Comparison of ENCODE assay signal across 9 cellular contexts in genomic region chr10:100744980-100745881, GRCh38. TPM values are rescaled to one million over a fixed set of nuclear protein-coding genes. Genes with fewer than 3 reads are reported as not detected.
DNase-seq lines count a peak whose midpoint lies in the region; ATAC-seq, FAIRE-seq and TF ChIP-seq lines count a peak whose summit lies in the region.
"Had no signal": no experiment of that assay in that cellular context is flagged by ENCODE, and none has a peak within 500 bp of the region (broad histone marks: within the 10 kb centered on the region; RNA-seq: fewer than 3 reads in every experiment).

Gene PAX2, plus strand, starts transcription at chr10:100745582. Its CDS starts 679 bp downstream, at chr10:100746261.

- H3K4me1 ChIP-seq in A549 = peaks cover 23% of the 10 kb centered on the region
- H3K4me1 ChIP-seq in lung (ENCODE audit: control insufficient read depth in 2 of 2, insufficient read depth in 2 of 2, low read length in 2 of 2) = peaks cover 0 to 19% of the 10 kb centered on the region in 2 donors

- DNase-seq in A549 (ENCODE audit: low read depth in 1 of 2, low spot score in 1 of 2) (peak; percentile 43 to 44), GM20000 (ENCODE audit: low spot score) (peak; percentile 61), lung (ENCODE audit: low spot score) (no peak), GOT3 (lab: John Stamatoyannopoulos, UW) (no peak), middle frontal gyrus (ENCODE audit: extremely low spot score, low spot score) (no peak)
- DNase-seq in activated CD8-positive, alpha-beta memory T cell treated with anti-CD3 and anti-CD28 coated beads, Interleukin-2, amount 50 U/mL, for 48 hours = peak; percentile 62

- no peaks in the 10 kb centered on the region for H3K36me3 ChIP-seq in lung (ENCODE audit: control insufficient read depth in 2 of 2, insufficient read depth in 2 of 2, low read length in 2 of 2)

- no peak for TF ChIP-seq POLR2A in A549 (IDR thresholded peaks at IDR 0.05; ENCODE audit: low read length)

- H3K9me3 ChIP-seq in A549 = no peaks in the 10 kb centered on the region
- peaks cover 0 to 11% of the 10 kb centered on the region in 2 donors for H3K9me3 ChIP-seq in lung (ENCODE audit: control insufficient read depth in 2 of 2, insufficient read depth in 1 of 2, low read length in 1 of 2)

- peak within 1 kb of the TSS; percentile 98 for H3K4me2 ChIP-seq in A549

- no peak for FAIRE-seq in A549 (lab: Jason Lieb, UNC)

- peak within 1 kb of the TSS; percentile 50 for H3K4me3 ChIP-seq in A549
- peak within 1 kb of the TSS; percentile 2 for H3K4me3 ChIP-seq in lung

- peak; percentile 63 to 69 for ATAC-seq in A549
- no peak for ATAC-seq in lung (ENCODE audit: insufficient read depth, low FRiP score)
- no peak for ATAC-seq in HG03095 (IDR thresholded peaks at IDR 0.05; ENCODE audit: unreplicated experiment)
- ATAC-seq in HG03097 (IDR thresholded peaks at IDR 0.05; ENCODE audit: low FRiP score, unreplicated experiment) = no peak

- no peak for TF ChIP-seq EP300 in A549 (IDR thresholded peaks at IDR 0.05)

- CTCF ChIA-PET in A549 (lab: Yijun Ruan, JAX) = interaction anchor here (0.9 to 10.8 kb wide), 27 partner anchors 9 to 312 kb away, joined by 3 to 129 read pairs (median 12); no protein-coding TSS in a partner anchor

- 3% methylated on average over 25 of the region's 75 CpGs for WGBS in A549 (ENCODE audit: missing lambda C conversion rate)
- WGBS in lung, 2 donors = 1 to 2% methylated on average over 64 to 75 of the region's 75 CpGs

- H3K27me3 ChIP-seq in lung (ENCODE audit: control insufficient read depth, insufficient read depth) = peaks cover 2% of the 10 kb centered on the region

- TF ChIP-seq CTCF in A549 (IDR thresholded peaks at IDR 0.05) = no peak
- TF ChIP-seq CTCF in GM20000 (IDR thresholded peaks at IDR 0.05; ENCODE audit: extremely low read depth, missing control alignments) = no peak
- TF ChIP-seq CTCF in lung (IDR thresholded peaks at IDR 0.05; ENCODE audit: control extremely low read depth, extremely low read depth) = no peak

- H3K27ac ChIP-seq in A549 (peak within 1 kb of the TSS in 1 of 2 experiments; percentile 73; a peak in 3 of 6 replicates), lung (ENCODE audit: low read depth in 1 of 2, low read length in 1 of 2) (no peak within 1 kb of the TSS)

- no peak for TF ChIP-seq RAD21 in A549 (conservative IDR thresholded peaks at IDR 0.05 in 1 of 2, IDR thresholded peaks at IDR 0.05 in 1 of 2)

- POLR2A ChIA-PET in A549 (lab: Yijun Ruan, JAX) = no interaction called here

TF ChIP-seq in A549, 52 proteins besides CTCF, POLR2A, EP300 and RAD21:
- TF ChIP-seq JUNB (IDR thresholded peaks at IDR 0.05) (no peak), MAZ (IDR thresholded peaks at IDR 0.05; ENCODE audit: borderline replicate concordance, low read depth, low read length) (no peak), FOSL2 (IDR thresholded peaks at IDR 0.05) (no peak), FOSL2 (CRISPR knock-in tag; IDR thresholded peaks at IDR 0.05) (no peak), HMGXB4 (CRISPR knock-in tag; IDR thresholded peaks at IDR 0.05; ENCODE audit: borderline replicate concordance) (no peak), CEBPB (IDR thresholded peaks at IDR 0.05) (no peak), ZFP36 (IDR thresholded peaks at IDR 0.05; ENCODE audit: borderline replicate concordance, partially characterized antibody) (no peak), EHMT2 (IDR thresholded peaks at IDR 0.05; ENCODE audit: low read depth) (no peak), NR3C1 (IDR thresholded peaks at IDR 0.05) (no peak), RNF2 (IDR thresholded peaks at IDR 0.05; ENCODE audit: borderline replicate concordance, low read depth) (no peak), RCOR1 (IDR thresholded peaks at IDR 0.05; ENCODE audit: low read depth, low read length) (no peak), REST (IDR thresholded peaks at IDR 0.05) (no peak)
- TF ChIP-seq, protein P1, sequence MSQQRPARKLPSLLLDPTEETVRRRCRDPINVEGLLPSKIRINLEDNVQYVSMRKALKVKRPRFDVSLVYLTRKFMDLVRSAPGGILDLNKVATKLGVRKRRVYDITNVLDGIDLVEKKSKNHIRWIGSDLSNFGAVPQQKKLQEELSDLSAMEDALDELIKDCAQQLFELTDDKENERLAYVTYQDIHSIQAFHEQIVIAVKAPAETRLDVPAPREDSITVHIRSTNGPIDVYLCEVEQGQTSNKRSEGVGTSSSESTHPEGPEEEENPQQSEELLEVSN (IDR thresholded peaks at IDR 0.05; ENCODE audit: borderline replicate concordance, low read depth) = no peak
- TF ChIP-seq, protein P2, sequence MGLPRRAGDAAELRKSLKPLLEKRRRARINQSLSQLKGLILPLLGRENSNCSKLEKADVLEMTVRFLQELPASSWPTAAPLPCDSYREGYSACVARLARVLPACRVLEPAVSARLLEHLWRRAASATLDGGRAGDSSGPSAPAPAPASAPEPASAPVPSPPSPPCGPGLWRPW (IDR thresholded peaks at IDR 0.05) = no peak

RNA-seq across cellular contexts. Expression of gene PAX2, which starts in this region (rescaled TPM):
- polyA plus RNA-seq in A549 (2011; rRNA removed) = 0.05 and 0.06 TPM in 2 replicates
- polyA plus RNA-seq in A549 (2012; cell fraction: cytosol; rRNA removed) = 0.04 and 0.05 TPM in 2 replicates
- polyA plus RNA-seq in A549 (2012; cell fraction: nucleus; rRNA removed) = 0.14 and 0.24 TPM in 2 replicates
- polyA plus RNA-seq in A549 (2017; fragmentation: RNase III; extraction: RNeasy Plus Mini Kit Qiagen cat#74134 plus additional on column Dnase treatment) = 0.18 to 0.21 TPM (median 0.21 TPM) in 3 replicates
- 0.10 TPM in 1 of 2 replicates, not detected in the other for polyA minus RNA-seq in A549 (2011; rRNA and poly(A)+ RNA removed)
- not detected for total RNA-seq in lung
- polyA plus RNA-seq in lung = not detected
- total RNA-seq: skeletal muscle tissue had no signal

Comparison
In these comparisons a context has a peak if more than half of its experiments do, and no peak if none do; other contexts are left out.
1. Peak in DNase-seq, ATAC-seq, H3K4me3 ChIP-seq and H3K4me2 ChIP-seq in A549; RNA of the gene not detected or under 1 TPM.
2. DNase-seq: peak in GM20000 (single experiment) and activated CD8-positive, alpha-beta memory T cell treated with anti-CD3 and anti-CD28 coated beads, Interleukin-2, amount 50 U/mL, for 48 hours (single experiment); none in lung (single experiment), GOT3 (single experiment) and middle frontal gyrus (single experiment).